In the genomic region with DNA sequence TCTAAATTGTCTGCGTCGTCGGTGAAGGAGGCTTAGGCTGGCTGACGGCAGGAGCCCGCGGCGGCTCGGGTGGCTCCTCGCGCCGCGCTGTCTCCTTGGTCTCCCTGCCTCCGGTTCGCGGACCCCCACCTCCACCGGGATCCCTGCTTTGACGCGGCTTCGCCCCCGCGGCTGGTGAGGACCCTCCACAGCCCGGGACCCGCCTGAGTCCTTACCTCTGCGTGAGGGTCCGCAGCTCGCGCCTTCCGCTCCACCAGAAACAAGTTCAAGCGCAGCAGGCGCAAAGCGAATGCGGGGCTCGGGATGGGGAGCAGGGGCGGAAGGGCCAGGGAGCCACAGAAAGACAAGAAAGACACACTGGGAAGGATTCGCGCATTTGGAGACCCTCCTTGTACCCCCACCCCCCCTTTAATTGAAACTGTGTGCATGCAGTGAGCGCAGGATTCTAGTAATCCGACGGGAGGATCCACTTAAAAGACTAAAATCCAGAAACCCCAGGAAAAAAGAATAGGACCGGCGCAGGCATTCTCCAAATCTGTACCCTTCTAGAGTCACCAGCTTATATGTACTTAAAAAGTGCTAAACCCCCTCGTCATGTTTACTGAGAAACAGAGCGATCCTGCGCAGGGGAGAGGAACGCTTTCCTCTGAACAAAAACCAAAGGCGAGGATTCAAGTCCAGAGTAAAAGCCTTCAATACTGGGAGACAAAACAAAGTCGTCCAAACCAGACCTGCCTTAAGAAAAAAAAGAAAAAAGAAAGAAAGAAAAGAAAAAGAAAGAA, we compare ENCODE assay signal across 9 cellular contexts. TPM values are rescaled to one million over a fixed set of nuclear protein-coding genes. Genes with fewer than 3 reads are reported as not detected.
DNase-seq lines count a peak whose midpoint lies in the region; TF ChIP-seq lines count a peak whose summit lies in the region.
"Had no signal": no experiment of that assay in that cellular context is flagged by ENCODE, and none has a peak within 500 bp of the region (broad histone marks: within the 10 kb centered on the region; RNA-seq: fewer than 3 reads in every experiment).

No MANE protein-coding gene starts in this region.

- H3K9me3 ChIP-seq in testis: no peaks in the 10 kb centered on the region

- TF ChIP-seq CTCF in MCF 10A (IDR thresholded peaks at IDR 0.05; ENCODE audit: unreplicated experiment): no peak
- no peak for TF ChIP-seq CTCF in testis (IDR thresholded peaks at IDR 0.05)

- H3K27ac ChIP-seq in testis: peak overlapping the region; percentile 86 to 97

- no peaks in the 10 kb centered on the region for H3K27me3 ChIP-seq in testis

- BruUV-seq in MCF 10A (replicated peaks; lab: Mats Ljungman, UMichigan): no TSS peak

- peaks cover 25% of the 10 kb centered on the region for H3K4me1 ChIP-seq in testis

- no peaks in the 10 kb centered on the region for H3K9me3 Mint-ChIP-seq in T-helper 2 cell treated with Interferon-gamma antibody and Interleukin-4, amounts not matched to agents 5 μg/mL and 100 μg/mL, for 36 hours
- no peaks in the 10 kb centered on the region for H3K9me3 Mint-ChIP-seq in MCF 10A (ENCODE audit: unreplicated experiment)

- peak overlapping the region; percentile 44 to 62 for H3K4me3 ChIP-seq in testis

- peaks cover 28% of the 10 kb centered on the region for H3K27me3 Mint-ChIP-seq in T-helper 2 cell treated with Interferon-gamma antibody and Interleukin-4, amounts not matched to agents 5 μg/mL and 100 μg/mL, for 36 hours (ENCODE audit: low read depth)
- no peaks in the 10 kb centered on the region for H3K27me3 Mint-ChIP-seq in MCF 10A (ENCODE audit: insufficient read depth, unreplicated experiment)

- no peaks in the 10 kb centered on the region for H3K36me3 ChIP-seq in testis (ENCODE audit: low read depth, missing control alignments)

- H3K27ac Mint-ChIP-seq in T-helper 2 cell treated with Interferon-gamma antibody and Interleukin-4, amounts not matched to agents 5 μg/mL and 100 μg/mL, for 36 hours: no peak overlapping the region
- no peak overlapping the region for H3K27ac Mint-ChIP-seq in MCF 10A (ENCODE audit: low read depth, unreplicated experiment)

- peaks cover 25% of the 10 kb centered on the region for H3K4me1 Mint-ChIP-seq in T-helper 2 cell treated with Interferon-gamma antibody and Interleukin-4, amounts not matched to agents 5 μg/mL and 100 μg/mL, for 36 hours (ENCODE audit: low read depth)
- H3K4me1 Mint-ChIP-seq in MCF 10A (ENCODE audit: insufficient read depth, unreplicated experiment): peaks cover 25% of the 10 kb centered on the region

- peak overlapping the region; percentile 48 for H3K4me3 Mint-ChIP-seq in T-helper 2 cell treated with Interferon-gamma antibody and Interleukin-4, amounts not matched to agents 5 μg/mL and 100 μg/mL, for 36 hours
- peak overlapping the region; percentile 98 for H3K4me3 Mint-ChIP-seq in MCF 10A (ENCODE audit: unreplicated experiment)

- peaks cover 22% of the 10 kb centered on the region for H3K36me3 Mint-ChIP-seq in T-helper 2 cell treated with Interferon-gamma antibody and Interleukin-4, amounts not matched to agents 5 μg/mL and 100 μg/mL, for 36 hours (ENCODE audit: low read depth)
- H3K36me3 Mint-ChIP-seq in MCF 10A (ENCODE audit: insufficient read depth, unreplicated experiment): peaks cover 16% of the 10 kb centered on the region

- intact Hi-C loops in MCF 10A (cut with micrococcal nuclease): loop anchor here (5.0 kb wide), 1 partner anchor 522 kb away; no protein-coding TSS in a partner anchor
- intact Hi-C loops in testis (cut with DNase I; ENCODE audit: low total_unique reads): loop anchor here (10.0 kb wide), 2 partner anchors 50 to 280 kb away; no protein-coding TSS in a partner anchor

- CTCF ChIA-PET in MCF 10A (lab: Yijun Ruan, JAX): interaction anchor here (0.6 kb wide), 1 partner anchor 276 kb away, joined by 3 read pairs; no protein-coding TSS in a partner anchor

- no peak for TF ChIP-seq POLR2A in testis (IDR thresholded peaks at IDR 0.05)

- DNase-seq in T-helper 2 cell treated with Interferon-gamma antibody and Interleukin-4, amounts not matched to agents 5 μg/mL and 100 μg/mL, for 36 hours (ENCODE audit: low spot score): no peak
- DNase-seq in T-helper 2 cell (no peak), MCF 10A (ENCODE audit: unreplicated experiment) (no peak), medulla oblongata (ENCODE audit: extremely low spot score) (peak; percentile 7), testis (no peak), NCI-H2227 treated with DMSO at 0.1 percent for 48 hours (lab: John Stamatoyannopoulos, UW) (no peak), SHP77 treated with DMSO at 0.1 percent for 48 hours (lab: John Stamatoyannopoulos, UW) (no peak)
- DNase-seq in activated CD4-positive, alpha-beta T cell treated with anti-CD3 and anti-CD28 coated beads, Interleukin-2, amount 50 U/mL, for 4 hours: no peak
- DNase-seq: NCI-H1105 had no signal

- 12 to 14% methylated on average over 38 to 40 of the region's 47 CpGs for WGBS in testis, 2 donors

- POLR2A ChIA-PET in MCF 10A (lab: Yijun Ruan, JAX): no interaction called here

RNA-seq across cellular contexts. Expression of a gene that starts 3.8 kb away (rescaled TPM):
- 19.8 and 20.6 TPM in 2 replicates for total RNA-seq in MCF 10A (2022)
- total RNA-seq in testis: 10 to 100 TPM; 13.9 to 27.9 TPM
- polyA plus RNA-seq in testis (ENCODE audit: insufficient read depth, low read depth, low replicate concordance): 15.7 TPM

RNA-seq across cellular contexts. Expression of a gene that starts 5.4 kb away (rescaled TPM):
- total RNA-seq in MCF 10A (2022) (9.7 and 11.7 TPM in 2 replicates), testis (10 to 100 TPM; 18.4 to 36.2 TPM)
- 12.8 TPM for polyA plus RNA-seq in testis (ENCODE audit: insufficient read depth, low read depth, low replicate concordance)
